ENCODE assay signal across 18 cellular contexts in genomic region chr10:31070691-31071090, GRCh38. TPM values are rescaled to one million over a fixed set of nuclear protein-coding genes. Genes with fewer than 3 reads are reported as not detected.
DNase-seq lines count a peak whose midpoint lies in the region; ATAC-seq and TF ChIP-seq lines count a peak whose summit lies in the region.
"Had no signal": no experiment of that assay in that cellular context is flagged by ENCODE, and none has a peak within 500 bp of the region (broad histone marks: within the 10 kb centered on the region; RNA-seq: fewer than 3 reads in every experiment).

No MANE protein-coding gene starts in this region.

- intact Hi-C loops in Calu3 (cut with micrococcal nuclease; ENCODE audit: unreplicated experiment), result no loop called here
- intact Hi-C loops in IMR-90 (cut with micrococcal nuclease), result loop anchor here (5.0 kb wide), 1 partner anchor 192 kb away; no protein-coding TSS in a partner anchor

- DNase-seq in Calu3 (no peak), IMR-90 (no peak), coronary artery (ENCODE audit: low spot score) (no peak), osteocyte (ENCODE audit: extremely low spot score, unreplicated experiment) (peak; percentile 30), DMS114 treated with DMSO at 0.1 percent for 48 hours (lab: John Stamatoyannopoulos, UW; ENCODE audit: unreplicated experiment) (no peak)
- DNase-seq: Caco-2; CD4-positive, alpha-beta T cell; GOT3; Karpas-422; NCI-H1436; NCI-H2029; NCI-H2171; NCI-H446; NCI-H526 treated with DMSO at 0.1 percent for 48 hours had no signal

- peaks cover 14% of the 10 kb centered on the region for H3K4me1 ChIP-seq in IMR-90 (ENCODE audit: control insufficient read depth, insufficient read depth, low read length)
- H3K4me1 ChIP-seq: A549 had no signal

- POLR2A ChIA-PET in IMR-90 (lab: Charles Lee; ENCODE audit: unreplicated experiment), result no interaction called here

- H3K4me1 Mint-ChIP-seq in Calu3 (ENCODE audit: low read depth, unreplicated experiment) (peaks cover 53% of the 10 kb centered on the region), osteocyte (ENCODE audit: unreplicated experiment) (peaks cover 24% of the 10 kb centered on the region)

- H3K4ac ChIP-seq in IMR-90 (ENCODE audit: low read depth, low read length), result peak overlapping the region; percentile 57; the same call in 1 of the 2 replicates

- no peak overlapping the region for H3K23ac ChIP-seq in IMR-90 (ENCODE audit: low read depth, low read length)

- no peak overlapping the region for H2AK9ac ChIP-seq in IMR-90 (replicated peaks; ENCODE audit: low read depth, low read length, poor library complexity)

- H3K27me3 ChIP-seq in IMR-90 (ENCODE audit: control insufficient read depth, insufficient read depth, low read length), result no peaks in the 10 kb centered on the region

- H3K4me3 Mint-ChIP-seq in Calu3 (ENCODE audit: low read depth, unreplicated experiment) (no peak overlapping the region), osteocyte (ENCODE audit: unreplicated experiment) (no peak overlapping the region)
- H3K4me3 Mint-ChIP-seq: CD4-positive, alpha-beta T cell had no signal

- TF ChIP-seq CTCF in Calu3 (IDR thresholded peaks at IDR 0.05; ENCODE audit: unreplicated experiment) (no peak), IMR-90 (conservative IDR thresholded peaks at IDR 0.05; ENCODE audit: low read depth, low read length) (no peak), coronary artery (IDR thresholded peaks at IDR 0.05) (no peak), osteocyte (IDR thresholded peaks at IDR 0.05) (no peak)

- H3K4me3 ChIP-seq in IMR-90 (ENCODE audit: insufficient read depth, low read depth, low read length) (no peak overlapping the region), coronary artery (no peak overlapping the region)
- H3K4me3 ChIP-seq: A549 had no signal

- WGBS in IMR-90 (ENCODE audit: extremely low coverage in 2 of 2, insufficient read length in 1 of 2), 2 experiments, result no CpG with 5 or more reads among the region's 2 CpGs

- BruUV-seq in Calu3 (replicated peaks; lab: Mats Ljungman, UMichigan) (TSS peak; percentile 62), IMR-90 (replicated peaks; lab: Mats Ljungman, UMichigan) (no TSS peak)

- H2BK20ac ChIP-seq in IMR-90 (ENCODE audit: low read depth, low read length), result peak overlapping the region; percentile 46; the same call in 1 of the 2 replicates

- no peaks in the 10 kb centered on the region for H4K20me1 ChIP-seq in IMR-90 (ENCODE audit: insufficient read depth, low read length)

- no peaks in the 10 kb centered on the region for H3K79me1 ChIP-seq in IMR-90 (ENCODE audit: low read depth in 1 of 2, low read length in 2 of 2)

- no peak overlapping the region; the same call in 1 of the 2 replicates for H3K18ac ChIP-seq in IMR-90 (ENCODE audit: low read depth, low read length)

- no peak for TF ChIP-seq POLR2A in IMR-90 (IDR thresholded peaks at IDR 0.05; ENCODE audit: low read depth, low read length)

- H3K14ac ChIP-seq in IMR-90 (replicated peaks; ENCODE audit: low read depth, low read length), result no peak overlapping the region

- no peak overlapping the region for H3K9ac ChIP-seq in IMR-90 (ENCODE audit: low read depth, low read length)

- no peak overlapping the region for H3K4me2 ChIP-seq in IMR-90 (ENCODE audit: low read depth, low read length)
- H3K4me2 ChIP-seq: A549 had no signal

- peak overlapping the region; percentile 26; the same call in 1 of the 2 replicates for H2BK120ac ChIP-seq in IMR-90 (ENCODE audit: low read depth, low read length)

- CTCF ChIA-PET in Calu3 (lab: Charles Lee) (interaction anchor here (0.6 kb wide), 1 partner anchor 9 kb away, joined by 3 read pairs; no protein-coding TSS in a partner anchor), IMR-90 (lab: Yijun Ruan, JAX) (no interaction called here)

- H3K27ac Mint-ChIP-seq in Calu3 (ENCODE audit: unreplicated experiment) (no peak overlapping the region), osteocyte (ENCODE audit: unreplicated experiment) (no peak overlapping the region)
- H3K27ac Mint-ChIP-seq: CD4-positive, alpha-beta T cell had no signal

- H4K8ac ChIP-seq in IMR-90 (ENCODE audit: low read depth in 2 of 2, low read length in 2 of 2), result peak overlapping the region in 1 of 2 experiments; percentile 12; a peak in 1 of 4 replicates

- no peak overlapping the region for H2AFZ ChIP-seq in IMR-90 (replicated peaks; ENCODE audit: low read length, poor library complexity)

- H3K27me3 Mint-ChIP-seq in Calu3 (ENCODE audit: unreplicated experiment), result no peaks in the 10 kb centered on the region
- H3K27me3 Mint-ChIP-seq in osteocyte (ENCODE audit: unreplicated experiment), result no peaks in the 10 kb centered on the region

- in situ Hi-C loops in IMR-90 (cut with MboI; ENCODE audit: low sequenced_read_pairs), result no loop called here

- H3K36me3 ChIP-seq in IMR-90 (ENCODE audit: control insufficient read depth, insufficient read depth, low read length), result no peaks in the 10 kb centered on the region

- dilution Hi-C loops in IMR-90 (cut with HindIII; ENCODE audit: low sequenced_read_pairs, unreplicated experiment), result no loop called here

- H3K56ac ChIP-seq in IMR-90 (ENCODE audit: extremely low read depth, insufficient read depth, low read length), result no peak overlapping the region

- no peak overlapping the region for H2BK15ac ChIP-seq in IMR-90 (ENCODE audit: low read depth, low read length)

- no peaks in the 10 kb centered on the region for H3K9me3 ChIP-seq in IMR-90 (ENCODE audit: control insufficient read depth, insufficient read depth, low read length)
- H3K9me3 ChIP-seq: A549, Caco-2 had no signal

- H3K27ac ChIP-seq in IMR-90 (ENCODE audit: insufficient read depth, low read length) (no peak overlapping the region), coronary artery (peak overlapping the region; percentile 64 to 73)
- H3K27ac ChIP-seq: A549 had no signal

- no peak overlapping the region for H2BK5ac ChIP-seq in IMR-90 (ENCODE audit: low read depth, low read length, poor library complexity, severe bottlenecking)

- H3K9me3 Mint-ChIP-seq in Calu3 (ENCODE audit: low read depth, unreplicated experiment) (no peaks in the 10 kb centered on the region), osteocyte (ENCODE audit: unreplicated experiment) (no peaks in the 10 kb centered on the region)
- H3K9me3 Mint-ChIP-seq: CD4-positive, alpha-beta T cell had no signal

- peaks cover 6% of the 10 kb centered on the region for H3K9me1 ChIP-seq in IMR-90 (ENCODE audit: insufficient read depth, low read length)

- H4K5ac ChIP-seq in IMR-90 (ENCODE audit: low read depth, low read length), result no peak overlapping the region

- peak overlapping the region; percentile 37; the same call in 1 of the 2 replicates for H2AK5ac ChIP-seq in IMR-90 (ENCODE audit: low read depth, low read length)

- ATAC-seq in IMR-90 (ENCODE audit: low read depth), result no peak
- ATAC-seq in HG02642 (IDR thresholded peaks at IDR 0.05; ENCODE audit: poor library complexity, unreplicated experiment), result no peak
- no peak for ATAC-seq in HG03095 (IDR thresholded peaks at IDR 0.05; ENCODE audit: unreplicated experiment)
- ATAC-seq: A549, Panc1 had no signal

- H3K36me3 Mint-ChIP-seq in Calu3 (ENCODE audit: insufficient read depth, unreplicated experiment), result peaks cover 4% of the 10 kb centered on the region
- H3K36me3 Mint-ChIP-seq in osteocyte (ENCODE audit: unreplicated experiment), result no peaks in the 10 kb centered on the region

- no peak overlapping the region; the same call in 1 of the 2 replicates for H4K91ac ChIP-seq in IMR-90 (ENCODE audit: insufficient read depth, low read depth, low read length)

- TF ChIP-seq RAD21 in IMR-90 (IDR thresholded peaks at IDR 0.05; ENCODE audit: low read length), result no peak

TF ChIP-seq in IMR-90, 13 proteins besides CTCF, POLR2A, EP300 and RAD21:
- TF ChIP-seq MXI1 (IDR thresholded peaks at IDR 0.05; ENCODE audit: borderline replicate concordance, low read depth, low read length) (no peak), NFE2L2 (IDR thresholded peaks at IDR 0.05; ENCODE audit: low read depth, low read length) (no peak), RCOR1 (IDR thresholded peaks at IDR 0.05; ENCODE audit: insufficient replicate concordance, low read length) (no peak), MAFK (IDR thresholded peaks at IDR 0.05; ENCODE audit: low read depth, low read length) (no peak), USF2 (IDR thresholded peaks at IDR 0.05; ENCODE audit: low read depth, low read length) (no peak), MAZ (IDR thresholded peaks at IDR 0.05; ENCODE audit: borderline replicate concordance, low read depth, low read length) (no peak), FOS (IDR thresholded peaks at IDR 0.05; ENCODE audit: low read depth, low read length) (no peak), RFX5 (IDR thresholded peaks at IDR 0.05; ENCODE audit: low read depth, low read length) (no peak), CHD1 (IDR thresholded peaks at IDR 0.05; ENCODE audit: low read depth, low read length) (no peak), BHLHE40 (IDR thresholded peaks at IDR 0.05; ENCODE audit: low read depth, low read length) (no peak), ELK1 (IDR thresholded peaks at IDR 0.05; ENCODE audit: borderline replicate concordance, low read depth, low read length) (no peak), SMC3 (IDR thresholded peaks at IDR 0.05; ENCODE audit: low read depth, low read length) (no peak), CEBPB (IDR thresholded peaks at IDR 0.05; ENCODE audit: low read depth, low read length) (no peak)

RNA-seq across cellular contexts. Expression of gene ZNF438, which starts 39.0 kb away (rescaled TPM):
- 4.0 and 4.3 TPM in 2 replicates for total RNA-seq in Calu3 (2022)
- 2.8 and 2.9 TPM in 2 replicates for total RNA-seq in IMR-90 (2012; rRNA removed)
- 1.8 TPM in 2 replicates for polyA plus RNA-seq in IMR-90 (2012; rRNA removed)
- polyA plus RNA-seq in IMR-90 (2012; cell fraction: cytosol; rRNA removed), result 0.75 and 0.88 TPM in 2 replicates
- 1.1 and 4.6 TPM in 2 replicates for polyA plus RNA-seq in IMR-90 (2012; cell fraction: nucleus; rRNA removed; ENCODE audit: low replicate concordance)
- 4.8 and 6.7 TPM in 2 replicates for total RNA-seq in osteocyte
